Comparison of ENCODE assay signal across 8 cellular contexts in genomic region chr6:35451354-35452185, GRCh38. TPM values are rescaled to one million over a fixed set of nuclear protein-coding genes. Genes with fewer than 3 reads are reported as not detected.
DNase-seq lines count a peak whose midpoint lies in the region; ATAC-seq and TF ChIP-seq lines count a peak whose summit lies in the region.

No MANE protein-coding gene starts in this region.

- H3K9ac ChIP-seq in iPS-15b (ENCODE audit: low read depth, low read length), result no peak overlapping the region

- no peak for TF ChIP-seq CTCF in WI38 (IDR thresholded peaks at IDR 0.05; ENCODE audit: low read depth, low read length)
- no peak for TF ChIP-seq CTCF in stomach (IDR thresholded peaks at IDR 0.05)

- peak overlapping the region in 4 of 5 donors; percentile 61 to 88 (median 83) for H3K27ac ChIP-seq in stomach

- peaks cover 9% of the 10 kb centered on the region for H3K36me3 ChIP-seq in iPS-15b (ENCODE audit: control insufficient read depth, insufficient read depth, low read length)
- peaks cover 0 to 12% (median 11%) of the 10 kb centered on the region in 4 donors for H3K36me3 ChIP-seq in stomach

- H3K4me1 ChIP-seq in iPS-15b (ENCODE audit: control insufficient read depth, insufficient read depth, low read length) (peaks cover 11% of the 10 kb centered on the region), stomach (peaks cover 15 to 32% (median 25%) of the 10 kb centered on the region in 4 donors)

- peaks cover 32% of the 10 kb centered on the region for H3K4me1 Mint-ChIP-seq in T-helper 1 cell treated with Interleukin-12 subunit alpha and Interleukin-12 subunit beta and Interleukin-4 antibody, amounts not matched to agents 30 μg/mL and 1 μg/mL, for 36 hours (ENCODE audit: low read depth)

- 8 to 14% (median 9%) methylated on average over 15 to 20 of the region's 20 CpGs for WGBS in stomach, 5 donors

- peaks cover 20% of the 10 kb centered on the region for H3K27me3 Mint-ChIP-seq in T-helper 1 cell treated with Interleukin-12 subunit alpha and Interleukin-12 subunit beta and Interleukin-4 antibody, amounts not matched to agents 30 μg/mL and 1 μg/mL, for 36 hours (ENCODE audit: low read depth)

- DNase-seq in T-helper 1 cell, result no peak
- no peak for DNase-seq in stomach
- no peak for DNase-seq in Ammon's horn (ENCODE audit: low spot score)
- no peak for DNase-seq in stimulated activated CD8-positive, alpha-beta memory T cell treated with anti-CD3 and anti-CD28 coated beads, Interleukin-4, amount 100 ng/mL, for 48 hours

- H3K4me3 ChIP-seq in WI38 (ENCODE audit: low read depth, low read length) (peak overlapping the region; percentile 72), iPS-15b (ENCODE audit: low read depth, low read length) (peak overlapping the region; percentile 52), stomach (peak overlapping the region; percentile 58 to 78 (median 71))

- H3K27me3 ChIP-seq in iPS-15b (ENCODE audit: control insufficient read depth, insufficient read depth, low read length) (peaks cover 6% of the 10 kb centered on the region), stomach (no peaks in the 10 kb centered on the region)

- peak overlapping the region; percentile 12 for H3K27ac Mint-ChIP-seq in T-helper 1 cell treated with Interleukin-12 subunit alpha and Interleukin-12 subunit beta and Interleukin-4 antibody, amounts not matched to agents 30 μg/mL and 1 μg/mL, for 36 hours

- intact Hi-C loops in stomach (cut with DNase I; ENCODE audit: low total_unique reads), result loop anchor here (5.0 kb wide), 2 partner anchors 109 to 154 kb away; partner anchors contain the start of genes DEF6 and PPARD

- H3K4me3 Mint-ChIP-seq in T-helper 1 cell treated with Interleukin-12 subunit alpha and Interleukin-12 subunit beta and Interleukin-4 antibody, amounts not matched to agents 30 μg/mL and 1 μg/mL, for 36 hours, result peak overlapping the region; percentile 85

- no peak for TF ChIP-seq POLR2A in stomach (IDR thresholded peaks at IDR 0.05)

- H3K36me3 Mint-ChIP-seq in T-helper 1 cell treated with Interleukin-12 subunit alpha and Interleukin-12 subunit beta and Interleukin-4 antibody, amounts not matched to agents 30 μg/mL and 1 μg/mL, for 36 hours (ENCODE audit: low read depth), result peaks cover 3% of the 10 kb centered on the region

- no peak for ATAC-seq in HG02970 (IDR thresholded peaks at IDR 0.05; ENCODE audit: low FRiP score, unreplicated experiment)

- TF ChIP-seq EP300 in stomach (IDR thresholded peaks at IDR 0.05), result no peak

- no peaks in the 10 kb centered on the region for H3K9me3 Mint-ChIP-seq in T-helper 1 cell treated with Interleukin-12 subunit alpha and Interleukin-12 subunit beta and Interleukin-4 antibody, amounts not matched to agents 30 μg/mL and 1 μg/mL, for 36 hours

- H3K9me3 ChIP-seq in iPS-15b (ENCODE audit: control insufficient read depth, insufficient read depth, low read length) (no peaks in the 10 kb centered on the region), stomach (no peaks in the 10 kb centered on the region)

RNA-seq across cellular contexts. Expression of gene FANCE, which starts 0.6 kb away (rescaled TPM):
- 1 to 10 TPM; 1.3 to 8.3 (median 3.5) TPM for total RNA-seq in stomach
- 1 to 10 TPM; 3.1 to 4.9 (median 3.2) TPM for polyA plus RNA-seq in stomach

RNA-seq across cellular contexts. Expression of gene RPL10A, which starts 16.6 kb away (rescaled TPM):
- total RNA-seq in stomach, result 1,000 to 10,000 TPM in 3 of 5 donors, 100 to 1,000 TPM in 2; 584 to 2,035 (median 1,370) TPM
- polyA plus RNA-seq in stomach, result 1,000 to 10,000 TPM; 1,897 to 2,710 (median 2,028) TPM

RNA-seq across cellular contexts. Expression of gene TEAD3, which starts 45.3 kb away (rescaled TPM):
- total RNA-seq in stomach, result 10 to 100 TPM; 13.0 to 49.1 (median 19.1) TPM
- polyA plus RNA-seq in stomach, result 10 to 100 TPM; 18.4 to 31.0 (median 18.6) TPM
